Comparison of ENCODE assay signal across 8 cellular contexts in genomic region chr1:2433936-2434335, GRCh38. TPM values are rescaled to one million over a fixed set of nuclear protein-coding genes. Genes with fewer than 3 reads are reported as not detected.
"Had no signal": no experiment of that assay in that cellular context is flagged by ENCODE, and none has a peak within 500 bp of the region (broad histone marks: within the 10 kb centered on the region; RNA-seq: fewer than 3 reads in every experiment).

No MANE protein-coding gene starts in this region.

- H3K36me3 ChIP-seq: HAP-1 had no signal

- H3K4me1 ChIP-seq: HAP-1 had no signal

- H3K27ac Mint-ChIP-seq: GM23338, IgD-negative memory B cell had no signal

- H3K4me3 ChIP-seq: GM23338, HAP-1 had no signal

- H3K4me2 ChIP-seq: GM23338 had no signal

- H2AFZ ChIP-seq: GM23338 had no signal

- H3K27ac ChIP-seq: HL-60 had no signal

- H3K4me1 Mint-ChIP-seq: GM23338 had no signal

- H3K4me3 Mint-ChIP-seq: GM23338, IgD-negative memory B cell had no signal

- ATAC-seq: GM23338, HCT116, HepG2 had no signal

- H3K36me3 Mint-ChIP-seq: IgD-negative memory B cell had no signal

- FAIRE-seq: HepG2 had no signal

- DNase-seq: H7, KBM-7 had no signal

RNA-seq across cellular contexts. Expression of gene PLCH2, which starts 42.2 kb away (rescaled TPM):
- polyA plus RNA-seq: GM23338 had no signal
